Comparison of ENCODE assay signal across 21 cellular contexts in genomic region chr10:74076961-74077360, GRCh38.
A peak's percentile ranks its signal among the peaks of the same experiment; 100 is the strongest.
DNase-seq lines count a peak whose midpoint lies in the region; ATAC-seq, FAIRE-seq and TF ChIP-seq lines count a peak whose summit lies in the region.
"Had no signal": no experiment of that assay in that cellular context is flagged by ENCODE, and none has a peak within 500 bp of the region (broad histone marks: within the 10 kb centered on the region; RNA-seq: fewer than 3 reads in every experiment).

No MANE protein-coding gene starts in this region.

- H3K36me3 Mint-ChIP-seq in Calu3 (ENCODE audit: insufficient read depth, unreplicated experiment): peaks cover 80% of the 10 kb centered on the region
- H3K36me3 Mint-ChIP-seq in T-helper 17 cell (ENCODE audit: low read depth): peaks cover 8% of the 10 kb centered on the region

- ATAC-seq in T-helper 17 cell (no peak), psoas muscle (no peak), GM18909 (IDR thresholded peaks at IDR 0.05; ENCODE audit: poor library complexity, unreplicated experiment) (no peak), GM19455 (IDR thresholded peaks at IDR 0.05; ENCODE audit: unreplicated experiment) (no peak)
- ATAC-seq: GM12878, T-cell had no signal

- TF ChIP-seq POLR2A in H54 (IDR thresholded peaks at IDR 0.05; ENCODE audit: low read depth, low read length): no peak

- H3K27ac Mint-ChIP-seq in Calu3 (ENCODE audit: unreplicated experiment): peak overlapping the region; percentile 95
- peak overlapping the region; percentile 76 for H3K27ac Mint-ChIP-seq in T-helper 17 cell

- peaks cover 2 to 53% of the 10 kb centered on the region in 2 donors for H3K36me3 ChIP-seq in psoas muscle (ENCODE audit: insufficient read depth in 1 of 2, low read depth in 1 of 2)

- TF ChIP-seq CTCF in Calu3 (IDR thresholded peaks at IDR 0.05; ENCODE audit: unreplicated experiment) (no peak), psoas muscle (IDR thresholded peaks at IDR 0.05) (no peak)

- TSS peak; percentile 76 for BruUV-seq in Calu3 (replicated peaks; lab: Mats Ljungman, UMichigan)

- peak; percentile 89 for FAIRE-seq in H54 (lab: Jason Lieb, UNC)
- FAIRE-seq: GM12878, HTR-8/SVneo had no signal

- CTCF ChIA-PET in Calu3 (lab: Charles Lee): interaction anchor here (0.8 to 1.9 kb wide), 4 partner anchors 20 to 191 kb away, joined by 3 to 9 read pairs (median 4); no protein-coding TSS in a partner anchor

- peaks cover 90% of the 10 kb centered on the region for H3K4me1 Mint-ChIP-seq in Calu3 (ENCODE audit: low read depth, unreplicated experiment)
- peaks cover 27% of the 10 kb centered on the region for H3K4me1 Mint-ChIP-seq in T-helper 17 cell

- H3K9me3 ChIP-seq in T-helper 17 cell (ENCODE audit: control insufficient read depth, low read length, poor library complexity, severe bottlenecking) (no peaks in the 10 kb centered on the region), psoas muscle (no peaks in the 10 kb centered on the region)

- H3K27me3 Mint-ChIP-seq in Calu3 (ENCODE audit: unreplicated experiment) (no peaks in the 10 kb centered on the region), T-helper 17 cell (no peaks in the 10 kb centered on the region)
- H3K27me3 Mint-ChIP-seq: B cell; CD4-positive, CD25-positive, alpha-beta regulatory T cell; T-cell had no signal

- DNase-seq in Calu3 (no peak), H54 (ENCODE audit: insufficient read length, low spot score) (no peak), T-helper 17 cell (no peak), psoas muscle (no peak), NCI-H1930 (lab: John Stamatoyannopoulos, UW) (no peak)
- no peak for DNase-seq in stimulated activated naive CD4-positive, alpha-beta T cell treated with Interleukin-2 at 50 U/mL for 16 hours (lab: John Stamatoyannopoulos, UW)
- DNase-seq: CD4-positive, CD25-positive, alpha-beta regulatory T cell; DMS79 treated with DMSO at 0.1 percent for 48 hours; GDM1; H7; KBM-7; NCI-H1048; NCI-H146; NCI-H2081 treated with DMSO at 0.1 percent for 48 hours; NCI-H524 treated with DMSO at 0.1 percent for 48 hours; T-cell had no signal

- WGBS in psoas muscle, 3 donors: 84 to 91% (median 86%) methylated on average over 2 of the region's 2 CpGs

- H3K27me3 ChIP-seq in psoas muscle (ENCODE audit: insufficient read depth in 3 of 3, low read length in 2 of 3): no peaks in the 10 kb centered on the region

- peaks cover 55% of the 10 kb centered on the region for H3K4me1 ChIP-seq in psoas muscle

- no peaks in the 10 kb centered on the region for H3K9me3 Mint-ChIP-seq in Calu3 (ENCODE audit: low read depth, unreplicated experiment)
- H3K9me3 Mint-ChIP-seq: CD4-positive, CD25-positive, alpha-beta regulatory T cell; T-cell had no signal

- H3K4me3 ChIP-seq in psoas muscle: no peak overlapping the region
- H3K4me3 ChIP-seq: GM12878 had no signal

- H3K4me3 Mint-ChIP-seq in Calu3 (ENCODE audit: low read depth, unreplicated experiment) (peak overlapping the region; percentile 23), T-helper 17 cell (no peak overlapping the region)
- H3K4me3 Mint-ChIP-seq: B cell; CD4-positive, CD25-positive, alpha-beta regulatory T cell; T-cell had no signal

- H3K27ac ChIP-seq in psoas muscle: peak overlapping the region; percentile 33

- intact Hi-C loops in Calu3 (cut with micrococcal nuclease; ENCODE audit: unreplicated experiment): no loop called here
- intact Hi-C loops in psoas muscle (cut with DNase I): loop anchor here in 1 of 2 donors (5.0 kb wide), 1 partner anchor 115 kb away; no protein-coding TSS in a partner anchor
